Comparison of ENCODE assay signal across 14 cellular contexts in genomic region chr19:38838986-38839761, GRCh38. TPM values are rescaled to one million over a fixed set of nuclear protein-coding genes. Genes with fewer than 3 reads are reported as not detected.
A peak's percentile ranks its signal among the peaks of the same experiment; 100 is the strongest.
DNase-seq lines count a peak whose midpoint lies in the region; ATAC-seq, FAIRE-seq and TF ChIP-seq lines count a peak whose summit lies in the region.
"Had no signal": no experiment of that assay in that cellular context is flagged by ENCODE, and none has a peak within 500 bp of the region (broad histone marks: within the 10 kb centered on the region; RNA-seq: fewer than 3 reads in every experiment).

No MANE protein-coding gene starts in this region.

- no peaks in the 10 kb centered on the region for H3K27me3 ChIP-seq in heart right ventricle
- no peaks in the 10 kb centered on the region for H3K27me3 ChIP-seq in right lobe of liver
- H3K27me3 ChIP-seq in upper lobe of left lung = no peaks in the 10 kb centered on the region
- H3K27me3 ChIP-seq: BE2C had no signal

- peak overlapping the region; percentile 89 for H3K27ac Mint-ChIP-seq in activated naive CD8-positive, alpha-beta T cell treated with anti-CD3 and anti-CD28 coated beads for 36 hours

- H3K36me3 ChIP-seq in heart right ventricle (peaks cover 8 to 98% (median 84%) of the 10 kb centered on the region in 9 donors), right lobe of liver (peaks cover 19 to 86% (median 52%) of the 10 kb centered on the region in 4 donors), upper lobe of left lung (peaks cover 79 to 91% (median 86%) of the 10 kb centered on the region in 4 donors)

- H3K27me3 Mint-ChIP-seq in activated naive CD8-positive, alpha-beta T cell treated with anti-CD3 and anti-CD28 coated beads for 36 hours = no peaks in the 10 kb centered on the region

- peaks cover 69% of the 10 kb centered on the region for H3K36me3 Mint-ChIP-seq in activated naive CD8-positive, alpha-beta T cell treated with anti-CD3 and anti-CD28 coated beads for 36 hours

- H3K27ac ChIP-seq in heart right ventricle (peak overlapping the region in 1 of 10 donors; percentile 40), right lobe of liver (peak overlapping the region in 2 of 3 donors; percentile 42 to 62), upper lobe of left lung (peak overlapping the region in 3 of 4 donors; percentile 22 to 52 (median 27))

- intact Hi-C loops in Right ventricle myocardium superior (cut with DNase I) = no loop called here
- intact Hi-C loops in heart right ventricle (cut with DNase I) = loop anchor here in 4 of 10 donors (10.0 kb wide), 4 partner anchors 114 to 204 kb away; partner anchors contain the start of gene ACTN4 (in 1 of the 4)
- intact Hi-C loops in right lobe of liver (cut with DNase I) = no loop called here

- no peaks in the 10 kb centered on the region for H3K9me3 ChIP-seq in heart right ventricle
- H3K9me3 ChIP-seq in right lobe of liver = no peaks in the 10 kb centered on the region
- H3K9me3 ChIP-seq in upper lobe of left lung = no peaks in the 10 kb centered on the region
- H3K9me3 ChIP-seq: BE2C had no signal

- peaks cover 61% of the 10 kb centered on the region for H3K4me1 Mint-ChIP-seq in activated naive CD8-positive, alpha-beta T cell treated with anti-CD3 and anti-CD28 coated beads for 36 hours

- H3K4me3 ChIP-seq in heart right ventricle = no peak overlapping the region
- H3K4me3 ChIP-seq in right lobe of liver = no peak overlapping the region
- H3K4me3 ChIP-seq in upper lobe of left lung = no peak overlapping the region
- H3K4me3 ChIP-seq: lung had no signal

- no peaks in the 10 kb centered on the region for H3K9me3 Mint-ChIP-seq in activated naive CD8-positive, alpha-beta T cell treated with anti-CD3 and anti-CD28 coated beads for 36 hours

- no peak for FAIRE-seq in GM12892 (lab: Jason Lieb, UNC)
- FAIRE-seq: RCC 7860, small intestine had no signal

- TF ChIP-seq POLR2A in right lobe of liver (IDR thresholded peaks at IDR 0.05) (no peak), upper lobe of left lung (IDR thresholded peaks at IDR 0.05) (no peak), GM12892 (IDR thresholded peaks at IDR 0.05; ENCODE audit: low read depth, low read length) (no peak)

- TF ChIP-seq CTCF in heart right ventricle (IDR thresholded peaks at IDR 0.05) (no peak), right lobe of liver (IDR thresholded peaks at IDR 0.05) (no peak), upper lobe of left lung (IDR thresholded peaks at IDR 0.05) (no peak)

- DNase-seq in Right ventricle myocardium superior (peak; percentile 15), heart right ventricle (no peak), right lobe of liver (peak in 1 of 3 donors; percentile 5), upper lobe of left lung (no peak), GM12892 (ENCODE audit: insufficient read length) (no peak), EL (no peak)
- no peak for DNase-seq in activated naive CD8-positive, alpha-beta T cell treated with anti-CD3 and anti-CD28 coated beads for 36 hours
- DNase-seq: NCI-H1694 treated with DMSO at 0.1 percent for 48 hours had no signal

- no peak for TF ChIP-seq EP300 in upper lobe of left lung (IDR thresholded peaks at IDR 0.05)

- 79 to 82% methylated on average over 12 of the region's 12 CpGs for WGBS in heart right ventricle, 2 donors
- WGBS in right lobe of liver (ENCODE audit: insufficient coverage, low coverage, low lambda C conversion rate, missing lambda C conversion rate) = 75% methylated on average over 10 of the region's 12 CpGs
- 85% methylated on average over 11 to 12 of the region's 12 CpGs for WGBS in upper lobe of left lung, 2 donors

- H3K4me1 ChIP-seq in heart right ventricle (peaks cover 0 to 32% (median 14%) of the 10 kb centered on the region in 9 donors), right lobe of liver (peaks cover 0 to 82% (median 41%) of the 10 kb centered on the region in 4 donors), upper lobe of left lung (peaks cover 9 to 52% (median 17%) of the 10 kb centered on the region in 4 donors)

- H3K4me3 Mint-ChIP-seq in activated naive CD8-positive, alpha-beta T cell treated with anti-CD3 and anti-CD28 coated beads for 36 hours = peak overlapping the region; percentile 5

- ATAC-seq in Right ventricle myocardium superior (ENCODE audit: poor library complexity) = no peak
- ATAC-seq in heart right ventricle = no peak
- ATAC-seq in right lobe of liver = no peak
- no peak for ATAC-seq in upper lobe of left lung (ENCODE audit: low FRiP score in 2 of 2)
- ATAC-seq in GM21390 (IDR thresholded peaks at IDR 0.05; ENCODE audit: unreplicated experiment) = no peak

RNA-seq across cellular contexts. Expression of gene ECH1, which starts 7.6 kb away (rescaled TPM):
- total RNA-seq in Right ventricle myocardium superior = 1,260 TPM
- 100 to 1,000 TPM; 418 to 987 (median 671) TPM for total RNA-seq in heart right ventricle
- polyA plus RNA-seq in heart right ventricle = 1,000 to 10,000 TPM in 1 of 2 donors, 100 to 1,000 TPM in 1; 446 to 1,208 TPM
- 100 to 1,000 TPM; 103 to 107 TPM for total RNA-seq in activated naive CD8-positive, alpha-beta T cell treated with anti-CD3 and anti-CD28 coated beads for 36 hours
- 100 to 1,000 TPM; 158 to 466 (median 286) TPM for total RNA-seq in right lobe of liver
- 100 to 1,000 TPM; 104 to 225 (median 189) TPM for total RNA-seq in upper lobe of left lung
- polyA plus RNA-seq in GM12892 (2012; ENCODE audit: missing spikeins) = 165 TPM

RNA-seq across cellular contexts. Expression of gene HNRNPL, which starts 10.6 kb away (rescaled TPM):
- total RNA-seq in Right ventricle myocardium superior (158 TPM), heart right ventricle (100 to 1,000 TPM; 134 to 196 (median 170) TPM), right lobe of liver (100 to 1,000 TPM in 4 of 6 experiments, 10 to 100 TPM in 2; 89.5 to 157 (median 102) TPM), upper lobe of left lung (100 to 1,000 TPM; 156 to 274 (median 178) TPM)
- polyA plus RNA-seq in heart right ventricle = 100 to 1,000 TPM; 130 to 181 TPM
- total RNA-seq in activated naive CD8-positive, alpha-beta T cell treated with anti-CD3 and anti-CD28 coated beads for 36 hours = 100 to 1,000 TPM; 723 to 728 TPM
- 282 TPM for polyA plus RNA-seq in GM12892 (2012; ENCODE audit: missing spikeins)

RNA-seq across cellular contexts. Expression of gene LGALS4, which starts 26.4 kb away (rescaled TPM):
- total RNA-seq in Right ventricle myocardium superior (0.86 TPM), heart right ventricle (1 to 10 TPM in 2 of 10 donors, under 1 TPM in 6, not detected in 2; 0.16 to 2.0 (median 0.81) TPM), right lobe of liver (100 to 1,000 TPM in 5 of 6 experiments, 10 to 100 TPM in 1; 21.0 to 376 (median 186) TPM), upper lobe of left lung (10 to 100 TPM in 1 of 6 donors, 1 to 10 TPM in 5; 3.1 to 12.3 (median 5.0) TPM)
- polyA plus RNA-seq in heart right ventricle = 1 to 10 TPM in 1 of 2 donors, under 1 TPM in 1; 0.30 to 2.6 TPM
- under 1 TPM; 0.33 to 0.56 TPM for total RNA-seq in activated naive CD8-positive, alpha-beta T cell treated with anti-CD3 and anti-CD28 coated beads for 36 hours
- polyA plus RNA-seq in GM12892 (2012; ENCODE audit: missing spikeins) = 0.78 TPM

RNA-seq across cellular contexts. Expression of gene RINL, which starts 38.9 kb away (rescaled TPM):
- 6.3 TPM for total RNA-seq in Right ventricle myocardium superior
- 1 to 10 TPM; 1.6 to 7.0 (median 2.8) TPM for total RNA-seq in heart right ventricle
- 10 to 100 TPM in 1 of 2 donors, 1 to 10 TPM in 1; 4.6 to 14.5 TPM for polyA plus RNA-seq in heart right ventricle
- 10 to 100 TPM; 74.0 to 75.0 TPM for total RNA-seq in activated naive CD8-positive, alpha-beta T cell treated with anti-CD3 and anti-CD28 coated beads for 36 hours
- 10 to 100 TPM in 2 of 6 experiments, 1 to 10 TPM in 4; 3.3 to 13.8 (median 5.5) TPM for total RNA-seq in right lobe of liver
- 10 to 100 TPM in 5 of 6 donors, 1 to 10 TPM in 1; 8.7 to 23.1 (median 13.2) TPM for total RNA-seq in upper lobe of left lung
- polyA plus RNA-seq in GM12892 (2012; ENCODE audit: missing spikeins) = 31.9 TPM

RNA-seq across cellular contexts. Expression of gene LGALS7B, which starts 50.2 kb away (rescaled TPM):
- total RNA-seq in Right ventricle myocardium superior (not detected), heart right ventricle (under 1 TPM in 1 of 10 donors, not detected in 9; 0.60 TPM), right lobe of liver (not detected), upper lobe of left lung (10 to 100 TPM in 1 of 6 donors, not detected in 5; 12.4 TPM)
- polyA plus RNA-seq in heart right ventricle = under 1 TPM in 1 of 2 donors, not detected in 1; 0.19 TPM
- not detected for total RNA-seq in activated naive CD8-positive, alpha-beta T cell treated with anti-CD3 and anti-CD28 coated beads for 36 hours
- not detected for polyA plus RNA-seq in GM12892 (2012; ENCODE audit: missing spikeins)
- total RNA-seq: fibroblast of villous mesenchyme had no signal
